8 cellular contexts compared by ENCODE assay signal in the genomic region with DNA sequence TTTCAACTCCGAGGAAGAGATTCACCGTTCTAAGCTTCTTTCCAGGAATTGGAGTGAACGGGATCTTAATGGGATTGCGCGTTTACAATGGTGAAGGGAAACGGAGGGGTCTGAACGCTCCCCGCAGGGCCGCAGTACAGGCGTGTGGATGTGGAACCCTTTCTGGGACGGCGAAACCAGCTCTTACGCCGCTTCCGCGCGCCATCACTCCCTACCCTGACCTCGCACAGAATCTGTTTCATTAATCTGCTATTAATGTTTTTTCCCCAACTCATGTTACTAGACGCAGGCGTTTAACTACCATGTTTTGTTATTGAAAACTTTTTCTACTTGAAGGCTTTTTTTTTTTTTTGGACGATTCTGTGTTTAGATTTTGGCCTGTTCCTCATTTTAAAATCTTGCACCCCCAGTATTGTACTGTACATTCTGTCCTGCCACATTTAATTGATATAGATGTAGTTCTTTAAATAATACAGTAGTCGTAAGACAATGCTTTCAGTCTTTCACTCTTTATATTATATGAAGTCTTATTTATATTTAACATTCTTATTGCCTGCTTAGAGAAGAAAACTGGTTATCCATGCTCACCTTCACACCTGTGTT. TPM values are rescaled to one million over a fixed set of nuclear protein-coding genes. Genes with fewer than 3 reads are reported as not detected.
DNase-seq lines count a peak whose midpoint lies in the region; ATAC-seq, FAIRE-seq and TF ChIP-seq lines count a peak whose summit lies in the region.

No MANE protein-coding gene starts in this region.

- H2BK120ac ChIP-seq in mesendoderm (ENCODE audit: low read depth, low read length): no peak overlapping the region

- H3K27me3 ChIP-seq in PC-9 (ENCODE audit: insufficient read depth, low read depth) (no peaks in the 10 kb centered on the region), mesendoderm (ENCODE audit: insufficient read depth, low read length, poor library complexity) (no peaks in the 10 kb centered on the region), tibial nerve (no peaks in the 10 kb centered on the region)

- no peaks in the 10 kb centered on the region for H3K36me3 ChIP-seq in PC-9 (ENCODE audit: low read depth)
- no peaks in the 10 kb centered on the region for H3K36me3 ChIP-seq in mesendoderm (ENCODE audit: control insufficient read depth, insufficient read depth, low read length)
- no peaks in the 10 kb centered on the region for H3K36me3 ChIP-seq in tibial nerve

- peaks cover 9% of the 10 kb centered on the region for H3F3A ChIP-seq in PC-9 (ENCODE audit: insufficient read depth, low read depth)

- ATAC-seq in GM18517 (IDR thresholded peaks at IDR 0.05; ENCODE audit: unreplicated experiment) (peak; percentile 26), HG03039 (IDR thresholded peaks at IDR 0.05; ENCODE audit: unreplicated experiment) (peak; percentile 28)

- CTCF ChIA-PET in PC-9 (lab: Charles Lee): interaction anchor here (1.0 to 1.5 kb wide), 2 partner anchors 748 to 903 kb away, joined by 3 read pairs; no protein-coding TSS in a partner anchor

- peak overlapping the region; percentile 79 for H3K4ac ChIP-seq in mesendoderm (ENCODE audit: low read depth, low read length)

- no peak overlapping the region for H3K23ac ChIP-seq in mesendoderm (ENCODE audit: low read length)

- BruUV-seq in PC-9 (replicated peaks; lab: Mats Ljungman, UMichigan): TSS peak; percentile 89

- H3K27ac ChIP-seq in PC-9: peak overlapping the region; percentile 94
- H3K27ac ChIP-seq in cingulate gyrus (ENCODE audit: low read depth, low read length): peak overlapping the region; percentile 96
- H3K27ac ChIP-seq in mesendoderm (ENCODE audit: low read depth, low read length): peak overlapping the region; percentile 85
- peak overlapping the region; percentile 96 to 100 (median 98) for H3K27ac ChIP-seq in tibial nerve

- H3K4me2 ChIP-seq in PC-9 (peak overlapping the region; percentile 97), mesendoderm (ENCODE audit: low read length) (peak overlapping the region; percentile 63)

- H4K8ac ChIP-seq in mesendoderm (ENCODE audit: low read depth, low read length): peak overlapping the region; percentile 96

- H3K79me1 ChIP-seq in mesendoderm (ENCODE audit: low read length): peaks cover 4% of the 10 kb centered on the region

- TF ChIP-seq EP300 in tibial nerve (IDR thresholded peaks at IDR 0.05): no peak

- no peak overlapping the region for H4K5ac ChIP-seq in mesendoderm (ENCODE audit: low read length)

- peak overlapping the region; percentile 93 for H3K4me3 ChIP-seq in PC-9
- peak overlapping the region; percentile 30 for H3K4me3 ChIP-seq in mesendoderm (ENCODE audit: low read length)
- peak overlapping the region; percentile 81 to 95 (median 90) for H3K4me3 ChIP-seq in tibial nerve

- H3K56ac ChIP-seq in mesendoderm (ENCODE audit: low read length): peak overlapping the region; percentile 91

- H2BK15ac ChIP-seq in mesendoderm (replicated peaks; ENCODE audit: low read depth): no peak overlapping the region

- H3K9me3 ChIP-seq in PC-9 (ENCODE audit: insufficient read depth, low read depth): no peaks in the 10 kb centered on the region
- H3K9me3 ChIP-seq in tibial nerve: no peaks in the 10 kb centered on the region

- H3K4me1 ChIP-seq in PC-9 (replicated peaks; ENCODE audit: insufficient read depth) (peaks cover 10% of the 10 kb centered on the region), mesendoderm (ENCODE audit: control insufficient read depth, low read depth, low read length) (no peaks in the 10 kb centered on the region), tibial nerve (peaks cover 0 to 25% (median 4%) of the 10 kb centered on the region in 4 donors)

- peak overlapping the region; percentile 98 for H3K18ac ChIP-seq in mesendoderm (ENCODE audit: low read length)

- no peaks in the 10 kb centered on the region for H4K20me1 ChIP-seq in PC-9 (ENCODE audit: insufficient read depth)

- peaks cover 27% of the 10 kb centered on the region for H3K79me2 ChIP-seq in PC-9 (ENCODE audit: low read depth)
- H3K79me2 ChIP-seq in mesendoderm (ENCODE audit: control insufficient read depth, insufficient read depth, low read length): peaks cover 4% of the 10 kb centered on the region

- peak overlapping the region; percentile 83 for H3K9ac ChIP-seq in mesendoderm (ENCODE audit: low read length)

- no peak for TF ChIP-seq POLR2A in tibial nerve (IDR thresholded peaks at IDR 0.05)

- POLR2A ChIA-PET in PC-9 (lab: Charles Lee; ENCODE audit: unreplicated experiment): interaction anchor here (0.5 to 0.9 kb wide), 6 partner anchors 43 to 1307 kb away, joined by 3 to 10 read pairs (median 4); no protein-coding TSS in a partner anchor

- peak overlapping the region; percentile 3 for H2BK5ac ChIP-seq in mesendoderm (ENCODE audit: low read length)

- DNase-seq in AG08395 (ENCODE audit: low spot score) (peak; percentile 14), PC-9 (no peak), mesendoderm (no peak), tibial nerve (ENCODE audit: low spot score in 2 of 2) (no peak), D721Med (ENCODE audit: insufficient read length, low spot score) (no peak)

- H3K9me2 ChIP-seq in PC-9 (ENCODE audit: insufficient read depth): no peaks in the 10 kb centered on the region

- WGBS in mesendoderm (ENCODE audit: extremely low coverage, insufficient coverage, low lambda C conversion rate): no CpG with 5 or more reads among the region's 22 CpGs
- 0 to 2% methylated on average over 19 to 22 of the region's 22 CpGs for WGBS in tibial nerve, 2 donors

- intact Hi-C loops in PC-9 (cut with micrococcal nuclease; ENCODE audit: unreplicated experiment): loop anchor here (5.0 kb wide), 3 partner anchors 44 to 716 kb away; no protein-coding TSS in a partner anchor

- H2AFZ ChIP-seq in PC-9: peak overlapping the region; percentile 97

- TF ChIP-seq CTCF in PC-9 (conservative IDR thresholded peaks at IDR 0.05) (no peak), tibial nerve (IDR thresholded peaks at IDR 0.05) (peak in 1 of 5 experiments; percentile 0), D721Med (IDR thresholded peaks at IDR 0.05; ENCODE audit: insufficient read depth, missing control alignments) (no peak)

- FAIRE-seq in D721Med (lab: Jason Lieb, UNC): no peak

- no peak overlapping the region for H2AK5ac ChIP-seq in mesendoderm (ENCODE audit: low read length)

RNA-seq across cellular contexts. Expression of gene SUPT3H, which starts 0.7 kb away (rescaled TPM):
- 9.0 and 9.2 TPM in 2 replicates for total RNA-seq in PC-9 (2021)
- 18.2 TPM for polyA plus RNA-seq in mesendoderm (2013, experiment 1 of 2)
- 20.2 TPM for polyA plus RNA-seq in mesendoderm (2013, experiment 2 of 2)
- 10 to 100 TPM in 3 of 4 donors, 1 to 10 TPM in 1; 6.6 to 16.5 (median 14.8) TPM for total RNA-seq in tibial nerve

RNA-seq across cellular contexts. Expression of gene RUNX2, which starts 50.3 kb away (rescaled TPM):
- total RNA-seq in PC-9 (2021) (10.4 and 12.5 TPM in 2 replicates), tibial nerve (10 to 100 TPM in 1 of 4 donors, 1 to 10 TPM in 3; 6.3 to 12.3 (median 7.8) TPM)
- 0.44 TPM for polyA plus RNA-seq in mesendoderm (2013, experiment 1 of 2)
- polyA plus RNA-seq in mesendoderm (2013, experiment 2 of 2): 0.36 TPM

Comparison
In these comparisons a context has a peak if more than half of its experiments do, and no peak if none do; other contexts are left out.
1. H3K4me3 ChIP-seq: peak in every context shown above with its lines; median percentile 93 in PC-9; 90 in tibial nerve; 30 in mesendoderm.